ENCODE assay signal across 1 cellular context in the genomic region with DNA sequence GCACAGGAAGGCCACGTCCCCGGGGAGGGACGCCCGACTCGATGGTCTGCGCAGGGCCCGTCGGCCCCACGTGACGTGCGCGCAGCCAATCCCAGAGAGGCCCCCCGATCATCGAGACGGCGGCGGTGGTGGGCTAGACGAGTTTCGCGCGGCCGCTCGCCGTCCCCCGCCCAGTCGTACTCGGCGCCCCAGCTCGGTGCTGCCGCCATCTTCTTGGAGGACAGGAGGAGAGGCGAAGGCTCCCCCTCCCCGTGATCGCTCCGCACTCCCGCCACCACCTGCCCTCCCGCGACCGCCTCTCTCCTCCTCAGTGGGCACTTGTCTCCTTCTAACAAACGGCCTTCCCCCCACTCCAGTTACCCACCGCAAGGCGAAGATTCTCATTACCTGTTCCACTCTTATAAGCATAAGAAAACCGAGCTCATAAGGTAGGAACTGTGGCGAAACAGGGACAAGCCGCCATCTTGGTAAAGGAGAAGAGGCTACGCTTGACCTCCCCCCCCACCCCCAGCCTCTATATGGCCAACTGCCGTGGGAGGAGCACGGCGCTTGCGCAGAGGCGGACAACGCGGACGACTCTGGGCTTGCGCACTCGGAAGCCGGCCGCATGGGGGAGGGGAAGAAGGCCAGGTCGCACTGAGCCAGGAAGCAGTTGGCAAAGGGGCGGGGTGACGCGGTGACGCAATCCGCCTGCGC.
TF ChIP-seq lines count a peak whose summit lies in the region.

A gene with protein sequence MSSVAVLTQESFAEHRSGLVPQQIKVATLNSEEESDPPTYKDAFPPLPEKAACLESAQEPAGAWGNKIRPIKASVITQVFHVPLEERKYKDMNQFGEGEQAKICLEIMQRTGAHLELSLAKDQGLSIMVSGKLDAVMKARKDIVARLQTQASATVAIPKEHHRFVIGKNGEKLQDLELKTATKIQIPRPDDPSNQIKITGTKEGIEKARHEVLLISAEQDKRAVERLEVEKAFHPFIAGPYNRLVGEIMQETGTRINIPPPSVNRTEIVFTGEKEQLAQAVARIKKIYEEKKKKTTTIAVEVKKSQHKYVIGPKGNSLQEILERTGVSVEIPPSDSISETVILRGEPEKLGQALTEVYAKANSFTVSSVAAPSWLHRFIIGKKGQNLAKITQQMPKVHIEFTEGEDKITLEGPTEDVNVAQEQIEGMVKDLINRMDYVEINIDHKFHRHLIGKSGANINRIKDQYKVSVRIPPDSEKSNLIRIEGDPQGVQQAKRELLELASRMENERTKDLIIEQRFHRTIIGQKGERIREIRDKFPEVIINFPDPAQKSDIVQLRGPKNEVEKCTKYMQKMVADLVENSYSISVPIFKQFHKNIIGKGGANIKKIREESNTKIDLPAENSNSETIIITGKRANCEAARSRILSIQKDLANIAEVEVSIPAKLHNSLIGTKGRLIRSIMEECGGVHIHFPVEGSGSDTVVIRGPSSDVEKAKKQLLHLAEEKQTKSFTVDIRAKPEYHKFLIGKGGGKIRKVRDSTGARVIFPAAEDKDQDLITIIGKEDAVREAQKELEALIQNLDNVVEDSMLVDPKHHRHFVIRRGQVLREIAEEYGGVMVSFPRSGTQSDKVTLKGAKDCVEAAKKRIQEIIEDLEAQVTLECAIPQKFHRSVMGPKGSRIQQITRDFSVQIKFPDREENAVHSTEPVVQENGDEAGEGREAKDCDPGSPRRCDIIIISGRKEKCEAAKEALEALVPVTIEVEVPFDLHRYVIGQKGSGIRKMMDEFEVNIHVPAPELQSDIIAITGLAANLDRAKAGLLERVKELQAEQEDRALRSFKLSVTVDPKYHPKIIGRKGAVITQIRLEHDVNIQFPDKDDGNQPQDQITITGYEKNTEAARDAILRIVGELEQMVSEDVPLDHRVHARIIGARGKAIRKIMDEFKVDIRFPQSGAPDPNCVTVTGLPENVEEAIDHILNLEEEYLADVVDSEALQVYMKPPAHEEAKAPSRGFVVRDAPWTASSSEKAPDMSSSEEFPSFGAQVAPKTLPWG (N-terminal part only) (minus strand): TSS at position 490 of the 696 bp plus-strand sequence. CDS start 48,803 bp downstream, outside the sequence.

TF ChIP-seq in HepG2, 621 proteins besides CTCF, POLR2A, EP300 and RAD21 (continued from another document and continues in another):
- TF ChIP-seq, protein P1, sequence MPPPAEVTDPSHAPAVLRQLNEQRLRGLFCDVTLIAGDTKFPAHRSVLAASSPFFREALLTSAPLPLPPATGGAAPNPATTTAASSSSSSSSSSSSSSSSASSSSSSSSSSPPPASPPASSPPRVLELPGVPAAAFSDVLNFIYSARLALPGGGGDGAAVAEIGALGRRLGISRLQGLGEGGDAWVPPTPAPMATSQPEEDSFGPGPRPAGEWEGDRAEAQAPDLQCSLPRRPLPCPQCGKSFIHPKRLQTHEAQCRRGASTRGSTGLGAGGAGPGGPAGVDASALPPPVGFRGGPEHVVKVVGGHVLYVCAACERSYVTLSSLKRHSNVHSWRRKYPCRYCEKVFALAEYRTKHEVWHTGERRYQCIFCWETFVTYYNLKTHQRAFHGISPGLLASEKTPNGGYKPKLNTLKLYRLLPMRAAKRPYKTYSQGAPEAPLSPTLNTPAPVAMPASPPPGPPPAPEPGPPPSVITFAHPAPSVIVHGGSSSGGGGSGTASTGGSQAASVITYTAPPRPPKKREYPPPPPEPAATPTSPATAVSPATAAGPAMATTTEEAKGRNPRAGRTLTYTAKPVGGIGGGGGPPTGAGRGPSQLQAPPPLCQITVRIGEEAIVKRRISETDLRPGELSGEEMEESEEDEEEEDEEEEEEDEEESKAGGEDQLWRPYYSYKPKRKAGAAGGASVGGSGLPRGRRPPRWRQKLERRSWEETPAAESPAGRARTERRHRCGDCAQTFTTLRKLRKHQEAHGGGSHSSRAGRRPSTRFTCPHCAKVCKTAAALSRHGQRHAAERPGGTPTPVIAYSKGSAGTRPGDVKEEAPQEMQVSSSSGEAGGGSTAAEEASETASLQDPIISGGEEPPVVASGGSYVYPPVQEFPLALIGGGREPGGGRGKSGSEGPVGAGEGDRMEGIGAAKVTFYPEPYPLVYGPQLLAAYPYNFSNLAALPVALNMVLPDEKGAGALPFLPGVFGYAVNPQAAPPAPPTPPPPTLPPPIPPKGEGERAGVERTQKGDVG (CRISPR knock-in tag; IDR thresholded peaks at IDR 0.05; ENCODE audit: borderline replicate concordance), result no peak; the same call in 1 of the 2 replicates
- no peak for TF ChIP-seq ZNF558 (CRISPR knock-in tag; IDR thresholded peaks at IDR 0.05; ENCODE audit: borderline replicate concordance)
- TF ChIP-seq CENPX (CRISPR knock-in tag; IDR thresholded peaks at IDR 0.05), result no peak
- no peak; the same call in 1 of the 2 replicates for TF ChIP-seq ZNF550 (CRISPR knock-in tag; IDR thresholded peaks at IDR 0.05; ENCODE audit: borderline replicate concordance)
- TF ChIP-seq, protein P2, sequence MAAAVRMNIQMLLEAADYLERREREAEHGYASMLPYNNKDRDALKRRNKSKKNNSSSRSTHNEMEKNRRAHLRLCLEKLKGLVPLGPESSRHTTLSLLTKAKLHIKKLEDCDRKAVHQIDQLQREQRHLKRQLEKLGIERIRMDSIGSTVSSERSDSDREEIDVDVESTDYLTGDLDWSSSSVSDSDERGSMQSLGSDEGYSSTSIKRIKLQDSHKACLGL (CRISPR knock-in tag; IDR thresholded peaks at IDR 0.05), result peak; percentile 82
- peak; percentile 79 for TF ChIP-seq RBM39 (IDR thresholded peaks at IDR 0.05; ENCODE audit: low read depth, low read length, poor library complexity, severe bottlenecking)
- 0 out of 2 replicates have a peak, but pooled peaks have one; percentile 52 for TF ChIP-seq ZBTB7A (CRISPR knock-in tag; IDR thresholded peaks at IDR 0.05)
- no peak for TF ChIP-seq ZNF17 (CRISPR knock-in tag; IDR thresholded peaks at IDR 0.05)
- TF ChIP-seq, protein P3, sequence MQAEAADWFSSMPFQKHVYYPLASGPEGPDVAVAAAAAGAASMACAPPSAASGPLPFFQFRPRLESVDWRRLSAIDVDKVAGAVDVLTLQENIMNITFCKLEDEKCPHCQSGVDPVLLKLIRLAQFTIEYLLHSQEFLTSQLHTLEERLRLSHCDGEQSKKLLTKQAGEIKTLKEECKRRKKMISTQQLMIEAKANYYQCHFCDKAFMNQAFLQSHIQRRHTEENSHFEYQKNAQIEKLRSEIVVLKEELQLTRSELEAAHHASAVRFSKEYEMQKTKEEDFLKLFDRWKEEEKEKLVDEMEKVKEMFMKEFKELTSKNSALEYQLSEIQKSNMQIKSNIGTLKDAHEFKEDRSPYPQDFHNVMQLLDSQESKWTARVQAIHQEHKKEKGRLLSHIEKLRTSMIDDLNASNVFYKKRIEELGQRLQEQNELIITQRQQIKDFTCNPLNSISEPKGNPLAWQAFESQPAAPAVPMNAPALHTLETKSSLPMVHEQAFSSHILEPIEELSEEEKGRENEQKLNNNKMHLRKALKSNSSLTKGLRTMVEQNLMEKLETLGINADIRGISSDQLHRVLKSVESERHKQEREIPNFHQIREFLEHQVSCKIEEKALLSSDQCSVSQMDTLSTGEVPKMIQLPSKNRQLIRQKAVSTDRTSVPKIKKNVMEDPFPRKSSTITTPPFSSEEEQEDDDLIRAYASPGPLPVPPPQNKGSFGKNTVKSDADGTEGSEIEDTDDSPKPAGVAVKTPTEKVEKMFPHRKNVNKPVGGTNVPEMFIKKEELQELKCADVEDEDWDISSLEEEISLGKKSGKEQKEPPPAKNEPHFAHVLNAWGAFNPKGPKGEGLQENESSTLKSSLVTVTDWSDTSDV (CRISPR knock-in tag; IDR thresholded peaks at IDR 0.05), result no peak
- TF ChIP-seq ZNF557 (CRISPR knock-in tag; IDR thresholded peaks at IDR 0.05), result peak; percentile 78; the same call in 1 of the 2 replicates
- TF ChIP-seq, protein P4, sequence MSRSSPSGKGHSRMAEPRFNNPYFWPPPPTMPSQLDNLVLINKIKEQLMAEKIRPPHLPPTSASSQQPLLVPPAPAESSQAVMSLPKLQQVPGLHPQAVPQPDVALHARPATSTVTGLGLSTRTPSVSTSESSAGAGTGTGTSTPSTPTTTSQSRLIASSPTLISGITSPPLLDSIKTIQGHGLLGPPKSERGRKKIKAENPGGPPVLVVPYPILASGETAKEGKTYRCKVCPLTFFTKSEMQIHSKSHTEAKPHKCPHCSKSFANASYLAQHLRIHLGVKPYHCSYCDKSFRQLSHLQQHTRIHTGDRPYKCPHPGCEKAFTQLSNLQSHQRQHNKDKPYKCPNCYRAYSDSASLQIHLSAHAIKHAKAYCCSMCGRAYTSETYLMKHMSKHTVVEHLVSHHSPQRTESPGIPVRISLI (CRISPR knock-in tag; IDR thresholded peaks at IDR 0.05; ENCODE audit: borderline replicate concordance), result peak; percentile 47; the same call in 1 of the 2 replicates
- no peak for TF ChIP-seq SUZ12 (IDR thresholded peaks at IDR 0.05; ENCODE audit: low read depth, low read length)
- TF ChIP-seq TBX2 (CRISPR knock-in tag; IDR thresholded peaks at IDR 0.05; ENCODE audit: borderline replicate concordance), result peak; percentile 91
- TF ChIP-seq, protein P5, sequence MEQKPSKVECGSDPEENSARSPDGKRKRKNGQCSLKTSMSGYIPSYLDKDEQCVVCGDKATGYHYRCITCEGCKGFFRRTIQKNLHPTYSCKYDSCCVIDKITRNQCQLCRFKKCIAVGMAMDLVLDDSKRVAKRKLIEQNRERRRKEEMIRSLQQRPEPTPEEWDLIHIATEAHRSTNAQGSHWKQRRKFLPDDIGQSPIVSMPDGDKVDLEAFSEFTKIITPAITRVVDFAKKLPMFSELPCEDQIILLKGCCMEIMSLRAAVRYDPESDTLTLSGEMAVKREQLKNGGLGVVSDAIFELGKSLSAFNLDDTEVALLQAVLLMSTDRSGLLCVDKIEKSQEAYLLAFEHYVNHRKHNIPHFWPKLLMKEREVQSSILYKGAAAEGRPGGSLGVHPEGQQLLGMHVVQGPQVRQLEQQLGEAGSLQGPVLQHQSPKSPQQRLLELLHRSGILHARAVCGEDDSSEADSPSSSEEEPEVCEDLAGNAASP (CRISPR knock-in tag; IDR thresholded peaks at IDR 0.05; ENCODE audit: borderline replicate concordance), result no peak
- peak; percentile 76; the same call in 1 of the 2 replicates for TF ChIP-seq ZNF878 (CRISPR knock-in tag; IDR thresholded peaks at IDR 0.05)
- TF ChIP-seq ZNF44 (CRISPR knock-in tag; IDR thresholded peaks at IDR 0.05), result peak; percentile 86; the same call in 1 of the 2 replicates
- no peak for TF ChIP-seq BRCA1 (CRISPR knock-in tag; IDR thresholded peaks at IDR 0.05)
- peak; percentile 54 for TF ChIP-seq NR2F6 (IDR thresholded peaks at IDR 0.05)
- TF ChIP-seq NR2F6 (CRISPR knock-in tag; IDR thresholded peaks at IDR 0.05), result peak; percentile 52
- no peak; the same call in 1 of the 2 replicates for TF ChIP-seq JDP2 (CRISPR knock-in tag; IDR thresholded peaks at IDR 0.05; ENCODE audit: borderline replicate concordance)
- TF ChIP-seq ZNF343 (CRISPR knock-in tag; IDR thresholded peaks at IDR 0.05), result peak; percentile 98
- no peak for TF ChIP-seq MTA3 (CRISPR knock-in tag; IDR thresholded peaks at IDR 0.05)
- peak; percentile 46 for TF ChIP-seq CBFB (CRISPR knock-in tag; IDR thresholded peaks at IDR 0.05)
- TF ChIP-seq, protein P6, sequence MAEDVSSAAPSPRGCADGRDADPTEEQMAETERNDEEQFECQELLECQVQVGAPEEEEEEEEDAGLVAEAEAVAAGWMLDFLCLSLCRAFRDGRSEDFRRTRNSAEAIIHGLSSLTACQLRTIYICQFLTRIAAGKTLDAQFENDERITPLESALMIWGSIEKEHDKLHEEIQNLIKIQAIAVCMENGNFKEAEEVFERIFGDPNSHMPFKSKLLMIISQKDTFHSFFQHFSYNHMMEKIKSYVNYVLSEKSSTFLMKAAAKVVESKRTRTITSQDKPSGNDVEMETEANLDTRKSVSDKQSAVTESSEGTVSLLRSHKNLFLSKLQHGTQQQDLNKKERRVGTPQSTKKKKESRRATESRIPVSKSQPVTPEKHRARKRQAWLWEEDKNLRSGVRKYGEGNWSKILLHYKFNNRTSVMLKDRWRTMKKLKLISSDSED (CRISPR knock-in tag; IDR thresholded peaks at IDR 0.05), result no peak
- peak; percentile 61; the same call in 1 of the 2 replicates for TF ChIP-seq SNAPC2 (CRISPR knock-in tag; IDR thresholded peaks at IDR 0.05)
- TF ChIP-seq, protein P7, sequence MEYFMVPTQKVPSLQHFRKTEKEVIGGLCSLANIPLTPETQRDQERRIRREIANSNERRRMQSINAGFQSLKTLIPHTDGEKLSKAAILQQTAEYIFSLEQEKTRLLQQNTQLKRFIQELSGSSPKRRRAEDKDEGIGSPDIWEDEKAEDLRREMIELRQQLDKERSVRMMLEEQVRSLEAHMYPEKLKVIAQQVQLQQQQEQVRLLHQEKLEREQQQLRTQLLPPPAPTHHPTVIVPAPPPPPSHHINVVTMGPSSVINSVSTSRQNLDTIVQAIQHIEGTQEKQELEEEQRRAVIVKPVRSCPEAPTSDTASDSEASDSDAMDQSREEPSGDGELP (IDR thresholded peaks at IDR 0.05; ENCODE audit: borderline replicate concordance, low read depth), result no peak
- TF ChIP-seq ZNF891 (CRISPR knock-in tag; IDR thresholded peaks at IDR 0.05), result no peak; the same call in 1 of the 2 replicates
- TF ChIP-seq NBN (conservative IDR thresholded peaks at IDR 0.05), result no peak
